ENCODE assay signal across 9 cellular contexts in genomic region chr19:10863107-10863700, GRCh38. TPM values are rescaled to one million over a fixed set of nuclear protein-coding genes. Genes with fewer than 3 reads are reported as not detected.
DNase-seq lines count a peak whose midpoint lies in the region; ATAC-seq and TF ChIP-seq lines count a peak whose summit lies in the region.
"Had no signal": no experiment of that assay in that cellular context is flagged by ENCODE, and none has a peak within 500 bp of the region (broad histone marks: within the 10 kb centered on the region; RNA-seq: fewer than 3 reads in every experiment).

No MANE protein-coding gene starts in this region.

- no peak for ATAC-seq in GM21390 (IDR thresholded peaks at IDR 0.05; ENCODE audit: unreplicated experiment)
- ATAC-seq: activated CD8-positive, alpha-beta memory T cell treated with anti-CD3 and anti-CD28 coated beads, Interleukin-2, amount 10 ng/mL, durations not matched to agents 7 days and 5 days had no signal

- no peak for TF ChIP-seq CTCF in cardiac fibroblast (IDR thresholded peaks at IDR 0.05; ENCODE audit: low read depth, low read length)

- DNase-seq in AG20443 (ENCODE audit: low spot score) (peak; percentile 48), LHCN-M2 (ENCODE audit: low read depth) (peak; percentile 53), cardiac fibroblast (ENCODE audit: low read depth in 2 of 2) (peak; percentile 31 to 64), myocyte (ENCODE audit: low read depth) (peak; percentile 80), NCI-H446 treated with DMSO at 0.1 percent for 48 hours (lab: John Stamatoyannopoulos, UW) (no peak), HT-29 (ENCODE audit: low spot score) (no peak), HCEC 1CT (no peak)
- DNase-seq: activated CD8-positive, alpha-beta memory T cell treated with anti-CD3 and anti-CD28 coated beads, Interleukin-2, amount 10 ng/mL, durations not matched to agents 7 days and 5 days had no signal

- no peak overlapping the region for H3K4me3 ChIP-seq in cardiac fibroblast (replicated peaks in 1 of 2; ENCODE audit: low read depth in 2 of 2, low read length in 2 of 2)

RNA-seq across cellular contexts. Expression of gene CARM1, which starts 8.1 kb away (rescaled TPM):
- 37.4 and 42.1 TPM in 2 replicates for total RNA-seq in LHCN-M2 (2014; rRNA removed)
- polyA plus RNA-seq in LHCN-M2 (2012), result 46.7 TPM
- 37.1 and 42.6 TPM in 2 replicates for total RNA-seq in myocyte
- polyA plus RNA-seq in myocyte (2012), result 48.9 TPM
- total RNA-seq in HT-29 (2014; rRNA removed; shearing (Covaris generic)), result 40.7 and 46.0 TPM in 2 replicates

RNA-seq across cellular contexts. Expression of gene C19orf38, which starts 15.0 kb away (rescaled TPM):
- total RNA-seq in LHCN-M2 (2014; rRNA removed) (not detected in 2 replicates), myocyte (0.21 and 1.1 TPM in 2 replicates)
- polyA plus RNA-seq in LHCN-M2 (2012), result 0.11 TPM
- polyA plus RNA-seq in myocyte (2012), result 1.1 TPM
- 0.13 TPM in 1 of 2 replicates, not detected in the other for total RNA-seq in HT-29 (2014; rRNA removed; shearing (Covaris generic))

RNA-seq across cellular contexts. Expression of gene TMED1, which starts 27.2 kb away (rescaled TPM):
- total RNA-seq in LHCN-M2 (2014; rRNA removed) (52.1 and 52.9 TPM in 2 replicates), myocyte (84.8 and 87.4 TPM in 2 replicates)
- polyA plus RNA-seq in LHCN-M2 (2012), result 37.2 TPM
- 38.5 TPM for polyA plus RNA-seq in myocyte (2012)
- 30.7 and 34.0 TPM in 2 replicates for total RNA-seq in HT-29 (2014; rRNA removed; shearing (Covaris generic))

Comparison
In these comparisons a context has a peak if more than half of its experiments do, and no peak if none do; other contexts are left out.
1. DNase-seq: peak in AG20443 (single experiment), LHCN-M2 (single experiment), cardiac fibroblast (2 of 2) and myocyte (single experiment); none in NCI-H446 treated with DMSO at 0.1 percent for 48 hours (single experiment), HT-29 (single experiment) and HCEC 1CT (single experiment).